Comparison of ENCODE assay signal across 8 cellular contexts in genomic region chr21:36156815-36157670, GRCh38. TPM values are rescaled to one million over a fixed set of nuclear protein-coding genes. Genes with fewer than 3 reads are reported as not detected.
DNase-seq lines count a peak whose midpoint lies in the region; ATAC-seq and TF ChIP-seq lines count a peak whose summit lies in the region.

Gene DOP1B, plus strand, starts transcription at chr21:36156824. Its CDS starts 7,910 bp downstream, at chr21:36164734.

- TF ChIP-seq CTCF in cardiac muscle cell (IDR thresholded peaks at IDR 0.05; ENCODE audit: low read depth, low read length), result no peak

- H3K27me3 ChIP-seq in cardiac muscle cell, result peaks cover 31% of the 10 kb centered on the region
- H3K27me3 ChIP-seq in rectal smooth muscle tissue (ENCODE audit: control insufficient read depth, insufficient read depth, low read length), result no peaks in the 10 kb centered on the region

- peak; percentile 22 for ATAC-seq in HG02840 (IDR thresholded peaks at IDR 0.05; ENCODE audit: low FRiP score, unreplicated experiment)

- H3K4me1 ChIP-seq in cardiac muscle cell (ENCODE audit: low read depth) (no peaks in the 10 kb centered on the region), rectal smooth muscle tissue (ENCODE audit: control insufficient read depth, insufficient read depth, low read length) (peaks cover 6% of the 10 kb centered on the region)

- no peaks in the 10 kb centered on the region for H3K9me3 Mint-ChIP-seq in activated naive CD4-positive, alpha-beta T cell treated with anti-CD3 and anti-CD28 coated beads for 36 hours

- peaks cover 3% of the 10 kb centered on the region for H3K36me3 Mint-ChIP-seq in activated naive CD4-positive, alpha-beta T cell treated with anti-CD3 and anti-CD28 coated beads for 36 hours (ENCODE audit: low read depth)

- CTCF ChIA-PET in activated naive CD4-positive, alpha-beta T cell treated with anti-CD3 and anti-CD28 coated beads for 36 hours (lab: Charles Lee), result no interaction called here

- H3K27ac ChIP-seq in cardiac muscle cell (peak within 1 kb of the TSS; percentile 50), rectal smooth muscle tissue (ENCODE audit: low read depth, low read length) (peak within 1 kb of the TSS; percentile 75)

- peak within 1 kb of the TSS; percentile 80 for H3K4me3 Mint-ChIP-seq in activated naive CD4-positive, alpha-beta T cell treated with anti-CD3 and anti-CD28 coated beads for 36 hours

- peak within 1 kb of the TSS; percentile 94 for H3K9ac ChIP-seq in rectal smooth muscle tissue (ENCODE audit: low read length)

- H3K27ac Mint-ChIP-seq in activated naive CD4-positive, alpha-beta T cell treated with anti-CD3 and anti-CD28 coated beads for 36 hours, result no peak within 1 kb of the TSS

- no peaks in the 10 kb centered on the region for H3K9me3 ChIP-seq in cardiac muscle cell (ENCODE audit: low read depth)

- peaks cover 13% of the 10 kb centered on the region for H3K4me1 Mint-ChIP-seq in activated naive CD4-positive, alpha-beta T cell treated with anti-CD3 and anti-CD28 coated beads for 36 hours (ENCODE audit: low read depth)

- DNase-seq in NCI-H2196 (lab: John Stamatoyannopoulos, UW; ENCODE audit: unreplicated experiment), result peak; percentile 35
- DNase-seq in NCI-H2196 treated with DMSO at 0.1 percent for 48 hours (lab: John Stamatoyannopoulos, UW; ENCODE audit: unreplicated experiment), result no peak
- DNase-seq in NCI-H345 (lab: John Stamatoyannopoulos, UW), result peak; percentile 70
- peak; percentile 40 for DNase-seq in activated naive CD4-positive, alpha-beta T cell treated with anti-CD3 and anti-CD28 coated beads for 36 hours
- no peak for DNase-seq in cardiac muscle cell (ENCODE audit: low read depth in 1 of 2, low spot score in 1 of 2)
- no peak for DNase-seq in NCI-H510A (lab: John Stamatoyannopoulos, UW)

- no peaks in the 10 kb centered on the region for H3K27me3 Mint-ChIP-seq in activated naive CD4-positive, alpha-beta T cell treated with anti-CD3 and anti-CD28 coated beads for 36 hours (ENCODE audit: low read depth)

- intact Hi-C loops in activated naive CD4-positive, alpha-beta T cell treated with anti-CD3 and anti-CD28 coated beads for 36 hours (cut with micrococcal nuclease), result loop anchor here (1.0 kb wide), 8 partner anchors 16 to 833 kb away; partner anchors contain the start of genes CBR3, CHAF1B, MORC3 and SETD4

- H3K4me3 ChIP-seq in cardiac muscle cell (peak within 1 kb of the TSS; percentile 83), rectal smooth muscle tissue (ENCODE audit: low read length) (peak within 1 kb of the TSS; percentile 94)

- H3K36me3 ChIP-seq in cardiac muscle cell (no peaks in the 10 kb centered on the region), rectal smooth muscle tissue (ENCODE audit: control insufficient read depth, insufficient read depth, low read length) (no peaks in the 10 kb centered on the region)

RNA-seq across cellular contexts. Expression of gene DOP1B, which starts in this region (rescaled TPM):
- 10 to 100 TPM; 16.4 to 19.6 TPM for total RNA-seq in activated naive CD4-positive, alpha-beta T cell treated with anti-CD3 and anti-CD28 coated beads for 36 hours
- 3.3 and 5.8 TPM in 2 replicates for total RNA-seq in cardiac muscle cell
- polyA plus RNA-seq in cardiac muscle cell, result 6.9 and 7.4 TPM in 2 replicates

Comparison
In these comparisons a context has a peak if more than half of its experiments do, and no peak if none do; other contexts are left out.
1. DNase-seq: peak in NCI-H2196 (single experiment), NCI-H345 (single experiment) and activated naive CD4-positive, alpha-beta T cell treated with anti-CD3 and anti-CD28 coated beads for 36 hours (single experiment); none in NCI-H2196 treated with DMSO at 0.1 percent for 48 hours (single experiment), cardiac muscle cell (0 of 2) and NCI-H510A (single experiment).